1 cellular context compared by ENCODE assay signal in the genomic region with DNA sequence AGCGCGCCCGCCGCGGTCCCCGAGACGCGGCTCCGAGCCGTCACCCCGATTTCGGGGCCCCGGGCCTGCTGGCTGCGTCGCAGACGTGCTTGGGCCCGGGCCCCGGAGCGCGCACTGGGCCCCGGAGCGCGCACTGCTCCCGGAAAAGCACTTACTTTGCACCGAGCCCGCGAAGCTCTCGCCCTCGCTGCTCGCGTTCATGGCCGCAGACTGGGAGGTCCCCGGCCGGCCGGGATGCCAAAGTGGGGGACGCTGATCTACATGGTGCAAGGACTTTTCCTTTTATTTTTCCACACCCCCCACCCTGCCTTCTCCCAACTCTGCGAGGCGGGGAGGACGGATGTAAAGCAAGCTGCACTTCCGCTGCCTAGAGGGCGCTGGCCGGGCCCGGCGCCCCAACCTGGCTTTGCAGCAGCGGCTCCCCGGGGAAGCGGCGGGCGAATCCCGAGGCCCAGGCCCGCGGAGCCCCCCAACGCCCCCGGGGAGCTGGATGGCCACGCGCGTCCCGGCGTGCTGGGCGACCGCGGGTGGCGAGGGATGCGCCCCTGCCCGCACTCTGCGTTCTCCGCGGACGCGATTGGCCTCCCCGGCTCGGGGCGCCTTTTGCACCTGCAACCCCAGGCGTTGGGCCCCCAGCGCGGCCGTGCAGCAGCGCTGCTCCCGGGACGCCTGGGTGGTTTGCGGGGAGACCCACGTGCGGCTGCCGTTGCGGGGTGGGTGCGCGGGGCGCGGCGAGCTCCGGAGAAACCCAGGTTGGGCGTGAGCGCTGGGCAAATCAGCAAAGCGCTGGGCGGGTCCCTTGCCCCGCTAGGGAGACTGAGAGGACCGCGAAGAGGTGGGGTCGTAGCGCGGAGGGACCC.
A peak's percentile ranks its signal among the peaks of the same experiment; 100 is the strongest.
TF ChIP-seq lines count a peak whose summit lies in the region.

A gene (minus strand): TSS at position 344 of the 860 bp plus-strand sequence. CDS start 143 bp downstream, at position 201.

TF ChIP-seq in K562, 482 proteins besides CTCF, POLR2A, EP300 and RAD21 (continued from another document):
- TF ChIP-seq SUPT5H (IDR thresholded peaks at IDR 0.05) (peak; percentile 56), TOE1 (IDR thresholded peaks at IDR 0.05; ENCODE audit: borderline replicate concordance) (peak; percentile 34; the same call in 1 of the 2 replicates), TOE1 (CRISPR knock-in tag; IDR thresholded peaks at IDR 0.05; ENCODE audit: borderline replicate concordance, low read depth) (no peak), TEAD1 (CRISPR knock-in tag; IDR thresholded peaks at IDR 0.05) (peak in 1 of 2 experiments; percentile 29; a peak in 1 of 4 replicates), ZNF766 (CRISPR knock-in tag; conservative IDR thresholded peaks at IDR 0.05) (0 out of 2 replicates have a peak, but pooled peaks have one; percentile 64), ZFP1 (CRISPR knock-in tag; IDR thresholded peaks at IDR 0.05) (no peak), ZNF197 (CRISPR knock-in tag; IDR thresholded peaks at IDR 0.05; ENCODE audit: low read depth) (0 out of 2 replicates have a peak, but pooled peaks have one; percentile 53), POLR2B (IDR thresholded peaks at IDR 0.05; ENCODE audit: low read depth, partially characterized antibody) (no peak), CBFA2T2 (conservative IDR thresholded peaks at IDR 0.05) (no peak), E2F3 (CRISPR knock-in tag; IDR thresholded peaks at IDR 0.05) (no peak), GABPB1 (CRISPR knock-in tag; IDR thresholded peaks at IDR 0.05) (peak; percentile 79), HNRNPUL1 (IDR thresholded peaks at IDR 0.05; ENCODE audit: low read length) (no peak), ZNF431 (CRISPR knock-in tag; IDR thresholded peaks at IDR 0.05) (0 out of 2 replicates have a peak, but pooled peaks have one; percentile 17)
- TF ChIP-seq, protein P1, sequence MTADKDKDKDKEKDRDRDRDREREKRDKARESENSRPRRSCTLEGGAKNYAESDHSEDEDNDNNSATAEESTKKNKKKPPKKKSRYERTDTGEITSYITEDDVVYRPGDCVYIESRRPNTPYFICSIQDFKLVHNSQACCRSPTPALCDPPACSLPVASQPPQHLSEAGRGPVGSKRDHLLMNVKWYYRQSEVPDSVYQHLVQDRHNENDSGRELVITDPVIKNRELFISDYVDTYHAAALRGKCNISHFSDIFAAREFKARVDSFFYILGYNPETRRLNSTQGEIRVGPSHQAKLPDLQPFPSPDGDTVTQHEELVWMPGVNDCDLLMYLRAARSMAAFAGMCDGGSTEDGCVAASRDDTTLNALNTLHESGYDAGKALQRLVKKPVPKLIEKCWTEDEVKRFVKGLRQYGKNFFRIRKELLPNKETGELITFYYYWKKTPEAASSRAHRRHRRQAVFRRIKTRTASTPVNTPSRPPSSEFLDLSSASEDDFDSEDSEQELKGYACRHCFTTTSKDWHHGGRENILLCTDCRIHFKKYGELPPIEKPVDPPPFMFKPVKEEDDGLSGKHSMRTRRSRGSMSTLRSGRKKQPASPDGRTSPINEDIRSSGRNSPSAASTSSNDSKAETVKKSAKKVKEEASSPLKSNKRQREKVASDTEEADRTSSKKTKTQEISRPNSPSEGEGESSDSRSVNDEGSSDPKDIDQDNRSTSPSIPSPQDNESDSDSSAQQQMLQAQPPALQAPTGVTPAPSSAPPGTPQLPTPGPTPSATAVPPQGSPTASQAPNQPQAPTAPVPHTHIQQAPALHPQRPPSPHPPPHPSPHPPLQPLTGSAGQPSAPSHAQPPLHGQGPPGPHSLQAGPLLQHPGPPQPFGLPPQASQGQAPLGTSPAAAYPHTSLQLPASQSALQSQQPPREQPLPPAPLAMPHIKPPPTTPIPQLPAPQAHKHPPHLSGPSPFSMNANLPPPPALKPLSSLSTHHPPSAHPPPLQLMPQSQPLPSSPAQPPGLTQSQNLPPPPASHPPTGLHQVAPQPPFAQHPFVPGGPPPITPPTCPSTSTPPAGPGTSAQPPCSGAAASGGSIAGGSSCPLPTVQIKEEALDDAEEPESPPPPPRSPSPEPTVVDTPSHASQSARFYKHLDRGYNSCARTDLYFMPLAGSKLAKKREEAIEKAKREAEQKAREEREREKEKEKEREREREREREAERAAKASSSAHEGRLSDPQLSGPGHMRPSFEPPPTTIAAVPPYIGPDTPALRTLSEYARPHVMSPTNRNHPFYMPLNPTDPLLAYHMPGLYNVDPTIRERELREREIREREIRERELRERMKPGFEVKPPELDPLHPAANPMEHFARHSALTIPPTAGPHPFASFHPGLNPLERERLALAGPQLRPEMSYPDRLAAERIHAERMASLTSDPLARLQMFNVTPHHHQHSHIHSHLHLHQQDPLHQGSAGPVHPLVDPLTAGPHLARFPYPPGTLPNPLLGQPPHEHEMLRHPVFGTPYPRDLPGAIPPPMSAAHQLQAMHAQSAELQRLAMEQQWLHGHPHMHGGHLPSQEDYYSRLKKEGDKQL (CRISPR knock-in tag; IDR thresholded peaks at IDR 0.05; ENCODE audit: borderline replicate concordance): 0 out of 2 replicates have a peak, but pooled peaks have one; percentile 58
- TF ChIP-seq, protein P2, sequence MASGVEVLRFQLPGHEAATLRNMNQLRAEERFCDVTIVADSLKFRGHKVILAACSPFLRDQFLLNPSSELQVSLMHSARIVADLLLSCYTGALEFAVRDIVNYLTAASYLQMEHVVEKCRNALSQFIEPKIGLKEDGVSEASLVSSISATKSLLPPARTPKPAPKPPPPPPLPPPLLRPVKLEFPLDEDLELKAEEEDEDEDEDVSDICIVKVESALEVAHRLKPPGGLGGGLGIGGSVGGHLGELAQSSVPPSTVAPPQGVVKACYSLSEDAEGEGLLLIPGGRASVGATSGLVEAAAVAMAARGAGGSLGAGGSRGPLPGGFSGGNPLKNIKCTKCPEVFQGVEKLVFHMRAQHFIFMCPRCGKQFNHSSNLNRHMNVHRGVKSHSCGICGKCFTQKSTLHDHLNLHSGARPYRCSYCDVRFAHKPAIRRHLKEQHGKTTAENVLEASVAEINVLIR (CRISPR knock-in tag; IDR thresholded peaks at IDR 0.05): no peak
- TF ChIP-seq, protein P3, sequence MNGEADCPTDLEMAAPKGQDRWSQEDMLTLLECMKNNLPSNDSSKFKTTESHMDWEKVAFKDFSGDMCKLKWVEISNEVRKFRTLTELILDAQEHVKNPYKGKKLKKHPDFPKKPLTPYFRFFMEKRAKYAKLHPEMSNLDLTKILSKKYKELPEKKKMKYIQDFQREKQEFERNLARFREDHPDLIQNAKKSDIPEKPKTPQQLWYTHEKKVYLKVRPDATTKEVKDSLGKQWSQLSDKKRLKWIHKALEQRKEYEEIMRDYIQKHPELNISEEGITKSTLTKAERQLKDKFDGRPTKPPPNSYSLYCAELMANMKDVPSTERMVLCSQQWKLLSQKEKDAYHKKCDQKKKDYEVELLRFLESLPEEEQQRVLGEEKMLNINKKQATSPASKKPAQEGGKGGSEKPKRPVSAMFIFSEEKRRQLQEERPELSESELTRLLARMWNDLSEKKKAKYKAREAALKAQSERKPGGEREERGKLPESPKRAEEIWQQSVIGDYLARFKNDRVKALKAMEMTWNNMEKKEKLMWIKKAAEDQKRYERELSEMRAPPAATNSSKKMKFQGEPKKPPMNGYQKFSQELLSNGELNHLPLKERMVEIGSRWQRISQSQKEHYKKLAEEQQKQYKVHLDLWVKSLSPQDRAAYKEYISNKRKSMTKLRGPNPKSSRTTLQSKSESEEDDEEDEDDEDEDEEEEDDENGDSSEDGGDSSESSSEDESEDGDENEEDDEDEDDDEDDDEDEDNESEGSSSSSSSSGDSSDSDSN (IDR thresholded peaks at IDR 0.05; ENCODE audit: borderline replicate concordance in 1 of 2, low read depth in 2 of 2, low read length in 2 of 2): peak; percentile 75 to 92; a peak in 3 of 4 replicates
- TF ChIP-seq, protein P4, sequence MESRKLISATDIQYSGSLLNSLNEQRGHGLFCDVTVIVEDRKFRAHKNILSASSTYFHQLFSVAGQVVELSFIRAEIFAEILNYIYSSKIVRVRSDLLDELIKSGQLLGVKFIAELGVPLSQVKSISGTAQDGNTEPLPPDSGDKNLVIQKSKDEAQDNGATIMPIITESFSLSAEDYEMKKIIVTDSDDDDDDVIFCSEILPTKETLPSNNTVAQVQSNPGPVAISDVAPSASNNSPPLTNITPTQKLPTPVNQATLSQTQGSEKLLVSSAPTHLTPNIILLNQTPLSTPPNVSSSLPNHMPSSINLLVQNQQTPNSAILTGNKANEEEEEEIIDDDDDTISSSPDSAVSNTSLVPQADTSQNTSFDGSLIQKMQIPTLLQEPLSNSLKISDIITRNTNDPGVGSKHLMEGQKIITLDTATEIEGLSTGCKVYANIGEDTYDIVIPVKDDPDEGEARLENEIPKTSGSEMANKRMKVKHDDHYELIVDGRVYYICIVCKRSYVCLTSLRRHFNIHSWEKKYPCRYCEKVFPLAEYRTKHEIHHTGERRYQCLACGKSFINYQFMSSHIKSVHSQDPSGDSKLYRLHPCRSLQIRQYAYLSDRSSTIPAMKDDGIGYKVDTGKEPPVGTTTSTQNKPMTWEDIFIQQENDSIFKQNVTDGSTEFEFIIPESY (CRISPR knock-in tag; IDR thresholded peaks at IDR 0.05): peak; percentile 39; the same call in 1 of the 2 replicates
TF ChIP-seq in K562: peak in this region for 101.
